Comparison of ENCODE assay signal across 8 cellular contexts in the genomic region with DNA sequence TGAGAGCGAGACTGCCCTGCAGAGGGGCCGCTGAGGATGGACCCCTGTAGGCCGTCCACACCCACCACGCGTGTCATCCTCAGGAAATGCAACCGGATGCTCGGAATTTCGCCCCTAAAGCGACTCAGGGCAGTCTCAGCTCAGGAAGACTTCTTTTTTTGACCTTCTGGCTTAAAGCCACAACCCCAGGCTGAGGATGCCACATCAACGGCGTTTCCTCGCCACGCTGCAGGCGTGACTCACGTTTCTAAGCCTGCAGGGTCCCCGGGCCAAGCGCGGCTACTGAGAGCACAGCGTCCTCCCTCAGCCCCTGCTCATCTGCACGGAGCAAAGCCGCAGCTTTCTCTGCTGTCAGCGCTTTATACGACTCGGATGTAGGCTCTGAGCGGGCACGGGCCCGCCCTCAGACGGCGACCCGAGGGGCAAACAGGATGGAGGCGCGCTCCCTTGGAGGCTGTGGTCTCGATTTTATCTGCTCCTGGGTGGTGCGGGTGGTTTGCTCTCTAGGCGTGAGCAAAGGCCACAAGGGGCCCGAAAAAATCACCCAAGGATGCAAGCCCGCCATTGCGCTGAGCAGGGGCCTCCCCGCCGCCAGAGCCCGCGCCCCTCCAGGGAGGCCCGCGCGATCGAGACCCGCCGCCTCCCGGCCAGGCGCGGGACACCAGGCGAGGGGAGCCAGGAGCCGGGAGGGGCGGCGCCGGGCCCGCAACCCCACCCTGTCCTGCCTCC. TPM values are rescaled to one million over a fixed set of nuclear protein-coding genes. Genes with fewer than 3 reads are reported as not detected.
DNase-seq lines count a peak whose midpoint lies in the region; ATAC-seq and TF ChIP-seq lines count a peak whose summit lies in the region.

No MANE protein-coding gene starts in this region.

- peak overlapping the region; percentile 51 for H3K4me3 ChIP-seq in BE2C (ENCODE audit: low read depth, low read length)
- peak overlapping the region; percentile 71 for H3K4me3 ChIP-seq in fibroblast of the aortic adventitia (ENCODE audit: low read depth, low read length)
- H3K4me3 ChIP-seq in neuron (ENCODE audit: low read length) = peak overlapping the region; percentile 49
- peak overlapping the region; percentile 6 to 84 (median 72) for H3K4me3 ChIP-seq in subcutaneous abdominal adipose tissue (ENCODE audit: low read depth in 1 of 5, low read length in 5 of 5)

- H3K27ac ChIP-seq in subcutaneous abdominal adipose tissue (ENCODE audit: low read depth, low read length) = peak overlapping the region; percentile 86

- no peaks in the 10 kb centered on the region for H3K9me3 Mint-ChIP-seq in activated T-helper 17 cell treated with anti-CD3 and anti-CD28 coated beads, Interleukin-2, amount 50 U/mL, for 72 hours

- peak overlapping the region in 4 of 5 donors; percentile 74 to 83 (median 80) for H3K9ac ChIP-seq in subcutaneous abdominal adipose tissue (ENCODE audit: low read length in 5 of 5)

- H2AFZ ChIP-seq in neuron (ENCODE audit: low read depth, low read length) = peak overlapping the region; percentile 48

- peak overlapping the region; percentile 91 for H3K4me3 Mint-ChIP-seq in activated T-helper 17 cell treated with anti-CD3 and anti-CD28 coated beads, Interleukin-2, amount 50 U/mL, for 72 hours

- peaks cover 5% of the 10 kb centered on the region for H3K27me3 Mint-ChIP-seq in activated T-helper 17 cell treated with anti-CD3 and anti-CD28 coated beads, Interleukin-2, amount 50 U/mL, for 72 hours

- H3K27me3 ChIP-seq in BE2C = no peaks in the 10 kb centered on the region
- H3K27me3 ChIP-seq in neuron (ENCODE audit: insufficient read depth, low read length) = no peaks in the 10 kb centered on the region
- H3K27me3 ChIP-seq in subcutaneous abdominal adipose tissue (ENCODE audit: control insufficient read depth in 5 of 5, insufficient read depth in 4 of 5, low read length in 5 of 5) = no peaks in the 10 kb centered on the region

- peaks cover 16% of the 10 kb centered on the region for H3K36me3 ChIP-seq in BE2C
- H3K36me3 ChIP-seq in neuron (ENCODE audit: insufficient read depth, low read length) = peaks cover 15% of the 10 kb centered on the region
- H3K36me3 ChIP-seq in subcutaneous abdominal adipose tissue (ENCODE audit: control insufficient read depth in 5 of 5, insufficient read depth in 5 of 5, low read length in 5 of 5) = peaks cover 0 to 6% (median 0%) of the 10 kb centered on the region in 5 donors

- peaks cover 50% of the 10 kb centered on the region for H3K36me3 Mint-ChIP-seq in activated T-helper 17 cell treated with anti-CD3 and anti-CD28 coated beads, Interleukin-2, amount 50 U/mL, for 72 hours (ENCODE audit: low read depth)

- ATAC-seq in GM19043 (IDR thresholded peaks at IDR 0.05; ENCODE audit: low read depth, unreplicated experiment) (peak; percentile 18), HG03280 (IDR thresholded peaks at IDR 0.05; ENCODE audit: unreplicated experiment) (peak; percentile 10)
- ATAC-seq in activated T-helper 17 cell treated with anti-CD3 and anti-CD28 coated beads, Interleukin-2, amount 50 U/mL, for 72 hours (replicated peaks) = peak; percentile 57

- H3K9me3 ChIP-seq in BE2C (no peaks in the 10 kb centered on the region), neuron (ENCODE audit: low read length) (no peaks in the 10 kb centered on the region), subcutaneous abdominal adipose tissue (ENCODE audit: control insufficient read depth in 5 of 5, low read length in 5 of 5) (no peaks in the 10 kb centered on the region)

- TF ChIP-seq CTCF in BE2C (IDR thresholded peaks at IDR 0.05; ENCODE audit: low read depth, low read length) (no peak), fibroblast of the aortic adventitia (IDR thresholded peaks at IDR 0.05; ENCODE audit: insufficient read depth, low read length) (peak; percentile 41)

- H3K4me1 ChIP-seq in BE2C (peaks cover 5% of the 10 kb centered on the region; the same call in 1 of the 2 replicates), neuron (ENCODE audit: insufficient read depth, low read length) (peaks cover 31% of the 10 kb centered on the region), subcutaneous abdominal adipose tissue (ENCODE audit: control insufficient read depth in 5 of 5, insufficient read depth in 5 of 5, low read length in 5 of 5) (peaks cover 11 to 55% (median 41%) of the 10 kb centered on the region in 5 donors)

- DNase-seq in BE2C = peak; percentile 51
- DNase-seq in OCI-M2 (lab: John Stamatoyannopoulos, UW; ENCODE audit: unreplicated experiment) = peak; percentile 20
- peak; percentile 73 for DNase-seq in fibroblast of the aortic adventitia (ENCODE audit: low read depth)

- peak overlapping the region; percentile 91 for H3K27ac Mint-ChIP-seq in activated T-helper 17 cell treated with anti-CD3 and anti-CD28 coated beads, Interleukin-2, amount 50 U/mL, for 72 hours

- peaks cover 30% of the 10 kb centered on the region for H3K4me1 Mint-ChIP-seq in activated T-helper 17 cell treated with anti-CD3 and anti-CD28 coated beads, Interleukin-2, amount 50 U/mL, for 72 hours

RNA-seq across cellular contexts. Expression of a gene that starts 0.7 kb away (rescaled TPM):
- 20.0 TPM for polyA plus RNA-seq in BE2C (2012; ENCODE audit: insufficient read depth, insufficient read length, low read depth)
- total RNA-seq in activated T-helper 17 cell treated with anti-CD3 and anti-CD28 coated beads, Interleukin-2, amount 50 U/mL, for 72 hours = 100 to 1,000 TPM; 140 to 216 TPM
- total RNA-seq in fibroblast of the aortic adventitia (ENCODE audit: low replicate concordance) = 79.6 and 313 TPM in 2 replicates

Comparison
In these comparisons a context has a peak if more than half of its experiments do, and no peak if none do; other contexts are left out.
1. Peak in every context shown above with its lines: DNase-seq, ATAC-seq, H3K4me3 ChIP-seq and H3K27ac ChIP-seq.
2. DNase-seq: peak in every context shown above with its lines; median percentile 73 in fibroblast of the aortic adventitia; 51 in BE2C; 20 in OCI-M2.